In the genomic region with DNA sequence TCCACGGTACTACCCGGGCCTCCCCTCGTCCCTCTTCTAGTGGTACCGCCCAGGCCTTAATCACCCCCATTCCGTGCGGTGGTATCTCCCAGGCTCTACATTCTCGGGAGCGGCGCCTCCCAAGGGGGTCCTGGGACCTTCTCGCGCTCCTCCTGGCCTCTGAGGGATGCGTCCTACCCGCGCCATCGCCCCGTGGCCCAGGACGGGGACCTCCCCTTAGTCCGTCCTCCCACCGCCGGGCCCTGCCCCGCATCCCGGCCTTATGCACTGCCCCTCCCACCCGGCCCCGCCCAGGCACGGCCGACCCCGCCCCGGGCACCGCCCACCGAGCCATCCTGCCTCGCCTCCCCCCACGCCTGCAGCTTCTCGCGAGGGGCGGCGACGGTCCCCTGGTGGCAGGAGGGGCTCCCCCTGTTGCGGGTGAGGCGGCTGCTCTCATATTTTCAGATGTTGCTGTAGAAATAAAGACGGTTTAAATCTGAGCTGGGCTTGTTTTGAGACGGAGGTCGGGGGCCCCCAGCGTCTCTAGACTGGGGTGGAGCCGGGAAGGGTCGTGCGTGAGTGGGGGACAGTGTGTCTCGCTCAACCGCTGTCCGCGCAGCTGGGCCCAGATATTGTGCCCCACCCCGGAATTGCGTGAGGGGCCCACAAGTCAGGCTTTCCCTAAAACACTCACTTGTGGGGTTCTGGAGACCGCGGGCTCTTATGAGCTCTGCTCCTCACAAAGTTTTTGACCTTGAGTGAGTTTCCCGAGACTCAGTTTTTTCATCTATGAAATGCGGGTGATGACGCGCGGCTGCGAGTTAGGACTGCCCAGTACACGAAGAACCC, we compare ENCODE assay signal across 1 cellular context.
TF ChIP-seq lines count a peak whose summit lies in the region.

No MANE protein-coding gene starts in this region.

TF ChIP-seq in GM12878, 131 proteins besides CTCF, POLR2A, EP300 and RAD21 (continues in another document):
- TF ChIP-seq TCF7 (IDR thresholded peaks at IDR 0.05; ENCODE audit: borderline replicate concordance) (no peak), TAF1 (IDR thresholded peaks at IDR 0.05; ENCODE audit: borderline replicate concordance, low read depth, low read length) (peak; percentile 25; the same call in 1 of the 2 replicates), CBX3 (IDR thresholded peaks at IDR 0.05; ENCODE audit: borderline replicate concordance, low read depth) (no peak), ZNF622 (IDR thresholded peaks at IDR 0.05) (no peak), EED (IDR thresholded peaks at IDR 0.05; ENCODE audit: low read depth) (no peak), ATF7 (IDR thresholded peaks at IDR 0.05; ENCODE audit: low read depth) (peak; percentile 93), IKZF2 (IDR thresholded peaks at IDR 0.05) (no peak), MXI1 (IDR thresholded peaks at IDR 0.05; ENCODE audit: low read depth, low read length) (no peak), NFYA (IDR thresholded peaks at IDR 0.05; ENCODE audit: borderline replicate concordance, low read depth, low read length) (no peak), NFIC (IDR thresholded peaks at IDR 0.05; ENCODE audit: low read depth, low read length) (no peak), LARP7 (IDR thresholded peaks at IDR 0.05) (no peak; the same call in 1 of the 2 replicates), WRNIP1 (IDR thresholded peaks at IDR 0.05; ENCODE audit: borderline replicate concordance, low read depth, low read length) (no peak), SREBF2 (IDR thresholded peaks at IDR 0.05; ENCODE audit: low read length) (no peak), SIN3A (IDR thresholded peaks at IDR 0.05; ENCODE audit: low read depth, low read length) (peak; percentile 45; the same call in 1 of the 2 replicates), PML (IDR thresholded peaks at IDR 0.05; ENCODE audit: low read length) (0 out of 2 replicates have a peak, but pooled peaks have one; percentile 42), SMAD1 (IDR thresholded peaks at IDR 0.05; ENCODE audit: low read depth, partially characterized antibody) (peak; percentile 16), KAT2A (conservative IDR thresholded peaks at IDR 0.05; ENCODE audit: control insufficient read depth, low read depth, low read length) (no peak), PAX8 (IDR thresholded peaks at IDR 0.05) (no peak), SMC3 (IDR thresholded peaks at IDR 0.05; ENCODE audit: borderline replicate concordance, low read length) (no peak), SPI1 (IDR thresholded peaks at IDR 0.05; ENCODE audit: borderline replicate concordance, insufficient read depth, low read depth, low read length) (no peak), ASH2L (IDR thresholded peaks at IDR 0.05; ENCODE audit: borderline replicate concordance, low read depth) (no peak), BRCA1 (IDR thresholded peaks at IDR 0.05; ENCODE audit: low read depth, low read length) (peak; percentile 74), ZZZ3 (IDR thresholded peaks at IDR 0.05; ENCODE audit: control insufficient read depth, insufficient read length, low read depth) (no peak), GABPA (IDR thresholded peaks at IDR 0.05; ENCODE audit: low read depth) (no peak), JUNB (IDR thresholded peaks at IDR 0.05) (no peak), RFX5 (IDR thresholded peaks at IDR 0.05; ENCODE audit: low read depth, low read length) (no peak), SUZ12 (IDR thresholded peaks at IDR 0.05; ENCODE audit: unreplicated experiment) (no peak)
- TF ChIP-seq, protein P1, sequence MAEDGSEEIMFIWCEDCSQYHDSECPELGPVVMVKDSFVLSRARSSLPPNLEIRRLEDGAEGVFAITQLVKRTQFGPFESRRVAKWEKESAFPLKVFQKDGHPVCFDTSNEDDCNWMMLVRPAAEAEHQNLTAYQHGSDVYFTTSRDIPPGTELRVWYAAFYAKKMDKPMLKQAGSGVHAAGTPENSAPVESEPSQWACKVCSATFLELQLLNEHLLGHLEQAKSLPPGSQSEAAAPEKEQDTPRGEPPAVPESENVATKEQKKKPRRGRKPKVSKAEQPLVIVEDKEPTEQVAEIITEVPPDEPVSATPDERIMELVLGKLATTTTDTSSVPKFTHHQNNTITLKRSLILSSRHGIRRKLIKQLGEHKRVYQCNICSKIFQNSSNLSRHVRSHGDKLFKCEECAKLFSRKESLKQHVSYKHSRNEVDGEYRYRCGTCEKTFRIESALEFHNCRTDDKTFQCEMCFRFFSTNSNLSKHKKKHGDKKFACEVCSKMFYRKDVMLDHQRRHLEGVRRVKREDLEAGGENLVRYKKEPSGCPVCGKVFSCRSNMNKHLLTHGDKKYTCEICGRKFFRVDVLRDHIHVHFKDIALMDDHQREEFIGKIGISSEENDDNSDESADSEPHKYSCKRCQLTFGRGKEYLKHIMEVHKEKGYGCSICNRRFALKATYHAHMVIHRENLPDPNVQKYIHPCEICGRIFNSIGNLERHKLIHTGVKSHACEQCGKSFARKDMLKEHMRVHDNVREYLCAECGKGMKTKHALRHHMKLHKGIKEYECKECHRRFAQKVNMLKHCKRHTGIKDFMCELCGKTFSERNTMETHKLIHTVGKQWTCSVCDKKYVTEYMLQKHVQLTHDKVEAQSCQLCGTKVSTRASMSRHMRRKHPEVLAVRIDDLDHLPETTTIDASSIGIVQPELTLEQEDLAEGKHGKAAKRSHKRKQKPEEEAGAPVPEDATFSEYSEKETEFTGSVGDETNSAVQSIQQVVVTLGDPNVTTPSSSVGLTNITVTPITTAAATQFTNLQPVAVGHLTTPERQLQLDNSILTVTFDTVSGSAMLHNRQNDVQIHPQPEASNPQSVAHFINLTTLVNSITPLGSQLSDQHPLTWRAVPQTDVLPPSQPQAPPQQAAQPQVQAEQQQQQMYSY (CRISPR knock-in tag; IDR thresholded peaks at IDR 0.05), result no peak
- TF ChIP-seq, protein P2, sequence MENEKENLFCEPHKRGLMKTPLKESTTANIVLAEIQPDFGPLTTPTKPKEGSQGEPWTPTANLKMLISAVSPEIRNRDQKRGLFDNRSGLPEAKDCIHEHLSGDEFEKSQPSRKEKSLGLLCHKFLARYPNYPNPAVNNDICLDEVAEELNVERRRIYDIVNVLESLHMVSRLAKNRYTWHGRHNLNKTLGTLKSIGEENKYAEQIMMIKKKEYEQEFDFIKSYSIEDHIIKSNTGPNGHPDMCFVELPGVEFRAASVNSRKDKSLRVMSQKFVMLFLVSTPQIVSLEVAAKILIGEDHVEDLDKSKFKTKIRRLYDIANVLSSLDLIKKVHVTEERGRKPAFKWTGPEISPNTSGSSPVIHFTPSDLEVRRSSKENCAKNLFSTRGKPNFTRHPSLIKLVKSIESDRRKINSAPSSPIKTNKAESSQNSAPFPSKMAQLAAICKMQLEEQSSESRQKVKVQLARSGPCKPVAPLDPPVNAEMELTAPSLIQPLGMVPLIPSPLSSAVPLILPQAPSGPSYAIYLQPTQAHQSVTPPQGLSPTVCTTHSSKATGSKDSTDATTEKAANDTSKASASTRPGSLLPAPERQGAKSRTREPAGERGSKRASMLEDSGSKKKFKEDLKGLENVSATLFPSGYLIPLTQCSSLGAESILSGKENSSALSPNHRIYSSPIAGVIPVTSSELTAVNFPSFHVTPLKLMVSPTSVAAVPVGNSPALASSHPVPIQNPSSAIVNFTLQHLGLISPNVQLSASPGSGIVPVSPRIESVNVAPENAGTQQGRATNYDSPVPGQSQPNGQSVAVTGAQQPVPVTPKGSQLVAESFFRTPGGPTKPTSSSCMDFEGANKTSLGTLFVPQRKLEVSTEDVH (IDR thresholded peaks at IDR 0.05; ENCODE audit: low read depth, partially characterized antibody), result peak; percentile 25
- TF ChIP-seq, protein P3, sequence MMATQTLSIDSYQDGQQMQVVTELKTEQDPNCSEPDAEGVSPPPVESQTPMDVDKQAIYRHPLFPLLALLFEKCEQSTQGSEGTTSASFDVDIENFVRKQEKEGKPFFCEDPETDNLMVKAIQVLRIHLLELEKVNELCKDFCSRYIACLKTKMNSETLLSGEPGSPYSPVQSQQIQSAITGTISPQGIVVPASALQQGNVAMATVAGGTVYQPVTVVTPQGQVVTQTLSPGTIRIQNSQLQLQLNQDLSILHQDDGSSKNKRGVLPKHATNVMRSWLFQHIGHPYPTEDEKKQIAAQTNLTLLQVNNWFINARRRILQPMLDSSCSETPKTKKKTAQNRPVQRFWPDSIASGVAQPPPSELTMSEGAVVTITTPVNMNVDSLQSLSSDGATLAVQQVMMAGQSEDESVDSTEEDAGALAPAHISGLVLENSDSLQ (IDR thresholded peaks at IDR 0.05), result no peak
- TF ChIP-seq, protein P4, sequence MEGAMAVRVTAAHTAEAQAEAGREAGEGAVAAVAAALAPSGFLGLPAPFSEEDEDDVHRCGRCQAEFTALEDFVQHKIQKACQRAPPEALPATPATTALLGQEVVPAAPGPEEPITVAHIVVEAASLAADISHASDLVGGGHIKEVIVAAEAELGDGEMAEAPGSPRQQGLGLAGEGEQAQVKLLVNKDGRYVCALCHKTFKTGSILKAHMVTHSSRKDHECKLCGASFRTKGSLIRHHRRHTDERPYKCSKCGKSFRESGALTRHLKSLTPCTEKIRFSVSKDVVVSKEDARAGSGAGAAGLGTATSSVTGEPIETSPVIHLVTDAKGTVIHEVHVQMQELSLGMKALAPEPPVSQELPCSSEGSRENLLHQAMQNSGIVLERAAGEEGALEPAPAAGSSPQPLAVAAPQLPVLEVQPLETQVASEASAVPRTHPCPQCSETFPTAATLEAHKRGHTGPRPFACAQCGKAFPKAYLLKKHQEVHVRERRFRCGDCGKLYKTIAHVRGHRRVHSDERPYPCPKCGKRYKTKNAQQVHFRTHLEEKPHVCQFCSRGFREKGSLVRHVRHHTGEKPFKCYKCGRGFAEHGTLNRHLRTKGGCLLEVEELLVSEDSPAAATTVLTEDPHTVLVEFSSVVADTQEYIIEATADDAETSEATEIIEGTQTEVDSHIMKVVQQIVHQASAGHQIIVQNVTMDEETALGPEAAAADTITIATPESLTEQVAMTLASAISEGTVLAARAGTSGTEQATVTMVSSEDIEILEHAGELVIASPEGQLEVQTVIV (IDR thresholded peaks at IDR 0.05; ENCODE audit: borderline replicate concordance, partially characterized antibody), result no peak
- TF ChIP-seq, protein P5, sequence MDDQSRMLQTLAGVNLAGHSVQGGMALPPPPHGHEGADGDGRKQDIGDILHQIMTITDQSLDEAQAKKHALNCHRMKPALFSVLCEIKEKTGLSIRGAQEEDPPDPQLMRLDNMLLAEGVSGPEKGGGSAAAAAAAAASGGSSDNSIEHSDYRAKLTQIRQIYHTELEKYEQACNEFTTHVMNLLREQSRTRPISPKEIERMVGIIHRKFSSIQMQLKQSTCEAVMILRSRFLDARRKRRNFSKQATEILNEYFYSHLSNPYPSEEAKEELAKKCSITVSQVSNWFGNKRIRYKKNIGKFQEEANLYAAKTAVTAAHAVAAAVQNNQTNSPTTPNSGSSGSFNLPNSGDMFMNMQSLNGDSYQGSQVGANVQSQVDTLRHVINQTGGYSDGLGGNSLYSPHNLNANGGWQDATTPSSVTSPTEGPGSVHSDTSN (IDR thresholded peaks at IDR 0.05; ENCODE audit: insufficient replicate concordance, low read depth, low read length), result no peak
- TF ChIP-seq, protein P6, sequence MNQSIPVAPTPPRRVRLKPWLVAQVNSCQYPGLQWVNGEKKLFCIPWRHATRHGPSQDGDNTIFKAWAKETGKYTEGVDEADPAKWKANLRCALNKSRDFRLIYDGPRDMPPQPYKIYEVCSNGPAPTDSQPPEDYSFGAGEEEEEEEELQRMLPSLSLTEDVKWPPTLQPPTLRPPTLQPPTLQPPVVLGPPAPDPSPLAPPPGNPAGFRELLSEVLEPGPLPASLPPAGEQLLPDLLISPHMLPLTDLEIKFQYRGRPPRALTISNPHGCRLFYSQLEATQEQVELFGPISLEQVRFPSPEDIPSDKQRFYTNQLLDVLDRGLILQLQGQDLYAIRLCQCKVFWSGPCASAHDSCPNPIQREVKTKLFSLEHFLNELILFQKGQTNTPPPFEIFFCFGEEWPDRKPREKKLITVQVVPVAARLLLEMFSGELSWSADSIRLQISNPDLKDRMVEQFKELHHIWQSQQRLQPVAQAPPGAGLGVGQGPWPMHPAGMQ (IDR thresholded peaks at IDR 0.05; ENCODE audit: borderline replicate concordance), result no peak
- TF ChIP-seq, protein P7, sequence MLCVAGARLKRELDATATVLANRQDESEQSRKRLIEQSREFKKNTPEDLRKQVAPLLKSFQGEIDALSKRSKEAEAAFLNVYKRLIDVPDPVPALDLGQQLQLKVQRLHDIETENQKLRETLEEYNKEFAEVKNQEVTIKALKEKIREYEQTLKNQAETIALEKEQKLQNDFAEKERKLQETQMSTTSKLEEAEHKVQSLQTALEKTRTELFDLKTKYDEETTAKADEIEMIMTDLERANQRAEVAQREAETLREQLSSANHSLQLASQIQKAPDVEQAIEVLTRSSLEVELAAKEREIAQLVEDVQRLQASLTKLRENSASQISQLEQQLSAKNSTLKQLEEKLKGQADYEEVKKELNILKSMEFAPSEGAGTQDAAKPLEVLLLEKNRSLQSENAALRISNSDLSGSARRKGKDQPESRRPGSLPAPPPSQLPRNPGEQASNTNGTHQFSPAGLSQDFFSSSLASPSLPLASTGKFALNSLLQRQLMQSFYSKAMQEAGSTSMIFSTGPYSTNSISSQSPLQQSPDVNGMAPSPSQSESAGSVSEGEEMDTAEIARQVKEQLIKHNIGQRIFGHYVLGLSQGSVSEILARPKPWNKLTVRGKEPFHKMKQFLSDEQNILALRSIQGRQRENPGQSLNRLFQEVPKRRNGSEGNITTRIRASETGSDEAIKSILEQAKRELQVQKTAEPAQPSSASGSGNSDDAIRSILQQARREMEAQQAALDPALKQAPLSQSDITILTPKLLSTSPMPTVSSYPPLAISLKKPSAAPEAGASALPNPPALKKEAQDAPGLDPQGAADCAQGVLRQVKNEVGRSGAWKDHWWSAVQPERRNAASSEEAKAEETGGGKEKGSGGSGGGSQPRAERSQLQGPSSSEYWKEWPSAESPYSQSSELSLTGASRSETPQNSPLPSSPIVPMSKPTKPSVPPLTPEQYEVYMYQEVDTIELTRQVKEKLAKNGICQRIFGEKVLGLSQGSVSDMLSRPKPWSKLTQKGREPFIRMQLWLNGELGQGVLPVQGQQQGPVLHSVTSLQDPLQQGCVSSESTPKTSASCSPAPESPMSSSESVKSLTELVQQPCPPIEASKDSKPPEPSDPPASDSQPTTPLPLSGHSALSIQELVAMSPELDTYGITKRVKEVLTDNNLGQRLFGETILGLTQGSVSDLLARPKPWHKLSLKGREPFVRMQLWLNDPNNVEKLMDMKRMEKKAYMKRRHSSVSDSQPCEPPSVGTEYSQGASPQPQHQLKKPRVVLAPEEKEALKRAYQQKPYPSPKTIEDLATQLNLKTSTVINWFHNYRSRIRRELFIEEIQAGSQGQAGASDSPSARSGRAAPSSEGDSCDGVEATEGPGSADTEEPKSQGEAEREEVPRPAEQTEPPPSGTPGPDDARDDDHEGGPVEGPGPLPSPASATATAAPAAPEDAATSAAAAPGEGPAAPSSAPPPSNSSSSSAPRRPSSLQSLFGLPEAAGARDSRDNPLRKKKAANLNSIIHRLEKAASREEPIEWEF (IDR thresholded peaks at IDR 0.05; ENCODE audit: insufficient replicate concordance, low read depth, low read length), result no peak
- TF ChIP-seq, protein P8, sequence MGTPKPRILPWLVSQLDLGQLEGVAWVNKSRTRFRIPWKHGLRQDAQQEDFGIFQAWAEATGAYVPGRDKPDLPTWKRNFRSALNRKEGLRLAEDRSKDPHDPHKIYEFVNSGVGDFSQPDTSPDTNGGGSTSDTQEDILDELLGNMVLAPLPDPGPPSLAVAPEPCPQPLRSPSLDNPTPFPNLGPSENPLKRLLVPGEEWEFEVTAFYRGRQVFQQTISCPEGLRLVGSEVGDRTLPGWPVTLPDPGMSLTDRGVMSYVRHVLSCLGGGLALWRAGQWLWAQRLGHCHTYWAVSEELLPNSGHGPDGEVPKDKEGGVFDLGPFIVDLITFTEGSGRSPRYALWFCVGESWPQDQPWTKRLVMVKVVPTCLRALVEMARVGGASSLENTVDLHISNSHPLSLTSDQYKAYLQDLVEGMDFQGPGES (IDR thresholded peaks at IDR 0.05), result no peak
